Comparison of ENCODE assay signal across 8 cellular contexts in genomic region chr2:120680136-120680761, GRCh38. TPM values are rescaled to one million over a fixed set of nuclear protein-coding genes. Genes with fewer than 3 reads are reported as not detected.
DNase-seq lines count a peak whose midpoint lies in the region; ATAC-seq lines count a peak whose summit lies in the region.

No MANE protein-coding gene starts in this region.

- peak overlapping the region; percentile 62 for H3K27ac Mint-ChIP-seq in central memory CD8-positive, alpha-beta T cell (ENCODE audit: low read depth)

- H3K9me3 Mint-ChIP-seq in central memory CD8-positive, alpha-beta T cell = no peaks in the 10 kb centered on the region

- DNase-seq in GM04504 (ENCODE audit: low read depth) (peak; percentile 78), NCI-H2227 treated with DMSO at 0.1 percent for 48 hours (lab: John Stamatoyannopoulos, UW) (peak; percentile 77), left lobe of liver (ENCODE audit: low spot score) (peak; percentile 85)
- DNase-seq in central memory CD8-positive, alpha-beta T cell (ENCODE audit: low spot score in 2 of 2) = peak; percentile 37 to 47
- DNase-seq in stimulated activated CD4-positive, alpha-beta T cell treated with anti-CD3 and anti-CD28 coated beads, Interleukin-2, amount 100 ng/mL, for 4 hours (ENCODE audit: low read depth) = peak; percentile 50

- H3K27me3 Mint-ChIP-seq in central memory CD8-positive, alpha-beta T cell = peaks cover 71% of the 10 kb centered on the region

- no peaks in the 10 kb centered on the region for H3K4me1 Mint-ChIP-seq in central memory CD8-positive, alpha-beta T cell

- H3K36me3 Mint-ChIP-seq in central memory CD8-positive, alpha-beta T cell (ENCODE audit: insufficient read depth) = peaks cover 12% of the 10 kb centered on the region

- no peak overlapping the region for H3K4me3 Mint-ChIP-seq in central memory CD8-positive, alpha-beta T cell

- ATAC-seq in HG03045 (IDR thresholded peaks at IDR 0.05; ENCODE audit: unreplicated experiment) = peak; percentile 52
- peak; percentile 49 for ATAC-seq in activated CD4-positive, CD25-positive, alpha-beta regulatory T cell treated with anti-CD3 and anti-CD28 coated beads, Interleukin-2, amount 50 U/mL, for 24 hours
- peak; percentile 59 for ATAC-seq in central memory CD8-positive, alpha-beta T cell (replicated peaks; ENCODE audit: extremely low read depth, poor library complexity, severe bottlenecking)
- peak; percentile 90 for ATAC-seq in left lobe of liver
- no peak for ATAC-seq in GM21360 (IDR thresholded peaks at IDR 0.05; ENCODE audit: unreplicated experiment)

RNA-seq across cellular contexts. Expression of gene GLI2, which starts 55.4 kb away (rescaled TPM):
- 0.30 TPM for total RNA-seq in left lobe of liver
